In the genomic region with DNA sequence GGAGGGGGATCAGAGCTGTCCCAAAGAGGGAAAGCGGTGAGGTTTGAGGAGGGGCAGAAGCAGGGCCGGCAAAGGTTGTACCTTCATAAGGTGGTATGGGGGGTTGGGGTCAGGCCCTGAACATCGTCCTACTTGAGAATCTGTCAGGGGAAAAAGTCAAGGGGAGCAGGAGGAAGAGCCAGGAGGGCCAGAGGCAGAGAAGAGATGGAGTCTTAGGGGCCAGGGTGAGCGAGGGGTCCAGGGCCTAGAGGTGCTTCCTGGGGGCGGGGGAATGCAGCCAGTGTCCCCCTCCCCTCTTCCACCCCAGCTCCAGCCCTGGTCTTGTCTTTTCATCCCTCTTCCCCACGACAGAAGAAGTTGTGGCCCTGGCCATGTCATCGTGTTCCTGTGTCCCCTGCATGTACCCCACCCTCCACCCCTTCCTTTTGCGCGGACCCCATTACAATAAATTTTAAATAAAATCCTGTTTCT, we compare ENCODE assay signal across 8 cellular contexts. TPM values are rescaled to one million over a fixed set of nuclear protein-coding genes. Genes with fewer than 3 reads are reported as not detected.
DNase-seq lines count a peak whose midpoint lies in the region; ATAC-seq and TF ChIP-seq lines count a peak whose summit lies in the region.

No MANE protein-coding gene starts in this region.

- H3K4me2 ChIP-seq in mesenchymal stem cell (ENCODE audit: low read length, poor library complexity, severe bottlenecking): peak overlapping the region; percentile 27

- H3K4me1 ChIP-seq in adipocyte (ENCODE audit: control insufficient read depth, insufficient read depth, low read length): peaks cover 27% of the 10 kb centered on the region
- peaks cover 62% of the 10 kb centered on the region for H3K4me1 ChIP-seq in mesenchymal stem cell (ENCODE audit: control insufficient read depth, insufficient read depth, low read depth, low read length)
- H3K4me1 ChIP-seq in transverse colon: peaks cover 47 to 82% (median 67%) of the 10 kb centered on the region in 4 donors

- peak overlapping the region; percentile 86 to 95 for H3K4me3 Mint-ChIP-seq in activated T-cell treated with anti-CD3 and anti-CD28 coated beads, Interleukin-2, amount 50 U/mL, for 72 hours

- H2BK15ac ChIP-seq in mesenchymal stem cell (ENCODE audit: low read depth, poor library complexity, severe bottlenecking): no peak overlapping the region

- H3K4me1 Mint-ChIP-seq in activated T-cell treated with anti-CD3 and anti-CD28 coated beads, Interleukin-2, amount 50 U/mL, for 72 hours (ENCODE audit: low read depth): peaks cover 73% of the 10 kb centered on the region

- DNase-seq in activated T-cell treated with anti-CD3 and anti-CD28 coated beads, Interleukin-2, amount 50 U/mL, for 72 hours: no peak
- DNase-seq in activated T-cell treated with anti-CD3 and anti-CD28 coated beads, Interleukin-2, amount 50 U/mL, for 48 hours: no peak
- no peak for DNase-seq in adipocyte (ENCODE audit: low read depth)
- DNase-seq in mesenchymal stem cell: no peak
- DNase-seq in transverse colon: no peak
- no peak for DNase-seq in NCI-H1436 (lab: John Stamatoyannopoulos, UW)
- no peak for DNase-seq in effector CD4-positive, alpha-beta T cell

- no peak overlapping the region for H2AK5ac ChIP-seq in mesenchymal stem cell (ENCODE audit: low read length, severe bottlenecking)

- no peak overlapping the region for H2BK12ac ChIP-seq in mesenchymal stem cell (ENCODE audit: low read length in 2 of 2)

- H2BK5ac ChIP-seq in mesenchymal stem cell (ENCODE audit: low read depth, low read length, poor library complexity, severe bottlenecking): no peak overlapping the region

- H3K36me3 Mint-ChIP-seq in activated T-cell treated with anti-CD3 and anti-CD28 coated beads, Interleukin-2, amount 50 U/mL, for 72 hours (ENCODE audit: insufficient read depth in 2 of 2): peaks cover 7 to 13% of the 10 kb centered on the region in 2 donors

- H3K27ac Mint-ChIP-seq in activated T-cell treated with anti-CD3 and anti-CD28 coated beads, Interleukin-2, amount 50 U/mL, for 72 hours: peak overlapping the region; percentile 16

- H4K8ac ChIP-seq in mesenchymal stem cell (ENCODE audit: low read length): peak overlapping the region; percentile 2

- H3K9ac ChIP-seq in adipocyte (ENCODE audit: low read length): peak overlapping the region; percentile 59
- peak overlapping the region; percentile 87 for H3K9ac ChIP-seq in mesenchymal stem cell (ENCODE audit: low read length)

- no peak for TF ChIP-seq CTCF in transverse colon (IDR thresholded peaks at IDR 0.05)

- peak overlapping the region; percentile 56 for H4K91ac ChIP-seq in mesenchymal stem cell (ENCODE audit: low read length)

- no peaks in the 10 kb centered on the region for H3K27me3 Mint-ChIP-seq in activated T-cell treated with anti-CD3 and anti-CD28 coated beads, Interleukin-2, amount 50 U/mL, for 72 hours (ENCODE audit: low read depth)

- H3K9me3 Mint-ChIP-seq in activated T-cell treated with anti-CD3 and anti-CD28 coated beads, Interleukin-2, amount 50 U/mL, for 72 hours: no peaks in the 10 kb centered on the region

- peak overlapping the region; percentile 41 to 47 for H3K18ac ChIP-seq in mesenchymal stem cell (ENCODE audit: low read depth in 1 of 2, low read length in 2 of 2)

- ATAC-seq in activated T-cell treated with anti-CD3 and anti-CD28 coated beads, Interleukin-2, amount 50 U/mL, for 72 hours (replicated peaks in 1 of 2): no peak
- no peak for ATAC-seq in GM18517 (IDR thresholded peaks at IDR 0.05; ENCODE audit: unreplicated experiment)

- no peaks in the 10 kb centered on the region for H3K9me3 ChIP-seq in adipocyte (ENCODE audit: control insufficient read depth, low read length)
- H3K9me3 ChIP-seq in mesenchymal stem cell (ENCODE audit: control insufficient read depth, low read length): no peaks in the 10 kb centered on the region
- H3K9me3 ChIP-seq in transverse colon: no peaks in the 10 kb centered on the region

- no peak for TF ChIP-seq POLR2A in transverse colon (IDR thresholded peaks at IDR 0.05)

- in situ Hi-C loops in transverse colon (cut with MboI; ENCODE audit: low pct_ligation_motif_present in 1 of 4, low pct_unique_long_range_greater_than_20kb in 1 of 4, low sequenced_read_pairs in 3 of 4): no loop called here

- no peak for TF ChIP-seq EP300 in transverse colon (IDR thresholded peaks at IDR 0.05; ENCODE audit: low read depth)

- H3K79me1 ChIP-seq in mesenchymal stem cell (replicated peaks; ENCODE audit: low read length, poor library complexity, severe bottlenecking): peaks cover 10% of the 10 kb centered on the region

- H3K27me3 ChIP-seq in adipocyte (replicated peaks; ENCODE audit: control insufficient read depth, insufficient read depth, low read length) (no peaks in the 10 kb centered on the region), mesenchymal stem cell (ENCODE audit: control insufficient read depth in 1 of 2, insufficient read depth in 1 of 2, low read length in 2 of 2) (no peaks in the 10 kb centered on the region), transverse colon (no peaks in the 10 kb centered on the region)

- peak overlapping the region; percentile 29 for H3K27ac ChIP-seq in mesenchymal stem cell (ENCODE audit: low read length, poor library complexity, severe bottlenecking)
- H3K27ac ChIP-seq in transverse colon: peak overlapping the region; percentile 93 to 98 (median 96)

- H3K4me3 ChIP-seq in adipocyte (ENCODE audit: low read length) (peak overlapping the region; percentile 17), mesenchymal stem cell (ENCODE audit: insufficient read depth in 1 of 2, low read depth in 1 of 2, low read length in 2 of 2) (peak overlapping the region in 1 of 2 experiments; percentile 90), transverse colon (peak overlapping the region in 2 of 4 donors; percentile 46 to 58)

- no peak overlapping the region for H2AFZ ChIP-seq in mesenchymal stem cell (ENCODE audit: low read depth, low read length)

- peaks cover 15% of the 10 kb centered on the region for H3K36me3 ChIP-seq in adipocyte (ENCODE audit: control insufficient read depth, insufficient read depth, low read length, severe bottlenecking)
- peaks cover 16 to 33% of the 10 kb centered on the region in 2 experiments for H3K36me3 ChIP-seq in mesenchymal stem cell (ENCODE audit: control insufficient read depth in 1 of 2, insufficient read depth in 2 of 2, low read depth in 1 of 2, low read length in 2 of 2)
- no peaks in the 10 kb centered on the region for H3K36me3 ChIP-seq in transverse colon

- H3K14ac ChIP-seq in mesenchymal stem cell (ENCODE audit: low read length in 2 of 2): no peak overlapping the region

- H3K4ac ChIP-seq in mesenchymal stem cell (ENCODE audit: low read depth in 1 of 2, low read length in 2 of 2): no peak overlapping the region

- intact Hi-C loops in transverse colon (cut with DNase I; ENCODE audit: low total_unique reads): no loop called here

- WGBS in mesenchymal stem cell: 12% methylated on average over 8 of the region's 9 CpGs
- 28 to 29% methylated on average over 5 to 9 of the region's 9 CpGs for WGBS in transverse colon (ENCODE audit: low coverage in 1 of 2), 2 donors

- H2BK120ac ChIP-seq in mesenchymal stem cell (ENCODE audit: low read depth, low read length): peak overlapping the region; percentile 39

- H3K23ac ChIP-seq in mesenchymal stem cell (ENCODE audit: low read length in 2 of 2): no peak overlapping the region

RNA-seq across cellular contexts. Expression of a gene that starts 1.3 kb away (rescaled TPM):
- 1 to 10 TPM; 2.4 to 2.8 TPM for total RNA-seq in activated T-cell treated with anti-CD3 and anti-CD28 coated beads, Interleukin-2, amount 50 U/mL, for 72 hours
- polyA plus RNA-seq in mesenchymal stem cell (2013, experiment 1 of 2): 3.8 TPM
- polyA plus RNA-seq in mesenchymal stem cell (2013, experiment 2 of 2): 4.1 TPM
- 1 to 10 TPM in 3 of 4 donors, not detected in 1; 1.4 to 6.0 (median 1.9) TPM for total RNA-seq in transverse colon

RNA-seq across cellular contexts. Expression of a gene that starts 4.4 kb away (rescaled TPM):
- 100 to 1,000 TPM; 266 to 329 TPM for total RNA-seq in activated T-cell treated with anti-CD3 and anti-CD28 coated beads, Interleukin-2, amount 50 U/mL, for 72 hours
- 89.1 TPM for polyA plus RNA-seq in mesenchymal stem cell (2013, experiment 1 of 2)
- 90.3 TPM for polyA plus RNA-seq in mesenchymal stem cell (2013, experiment 2 of 2)
- total RNA-seq in transverse colon: 100 to 1,000 TPM; 170 to 292 (median 233) TPM

RNA-seq across cellular contexts. Expression of a gene that starts 5.2 kb away (rescaled TPM):
- 10 to 100 TPM; 14.8 to 17.8 TPM for total RNA-seq in activated T-cell treated with anti-CD3 and anti-CD28 coated beads, Interleukin-2, amount 50 U/mL, for 72 hours
- polyA plus RNA-seq in mesenchymal stem cell (2013, experiment 1 of 2): 16.9 TPM
- polyA plus RNA-seq in mesenchymal stem cell (2013, experiment 2 of 2): 17.5 TPM
- 10 to 100 TPM; 28.8 to 47.5 (median 32.3) TPM for total RNA-seq in transverse colon

RNA-seq across cellular contexts. Expression of a gene that starts 9.5 kb away (rescaled TPM):
- 100 to 1,000 TPM; 148 to 161 TPM for total RNA-seq in activated T-cell treated with anti-CD3 and anti-CD28 coated beads, Interleukin-2, amount 50 U/mL, for 72 hours
- polyA plus RNA-seq in mesenchymal stem cell (2013, experiment 1 of 2): 148 TPM
- polyA plus RNA-seq in mesenchymal stem cell (2013, experiment 2 of 2): 142 TPM
- 100 to 1,000 TPM; 483 to 654 (median 553) TPM for total RNA-seq in transverse colon

RNA-seq across cellular contexts. Expression of a gene that starts 20.2 kb away (rescaled TPM):
- 100 to 1,000 TPM; 153 to 180 TPM for total RNA-seq in activated T-cell treated with anti-CD3 and anti-CD28 coated beads, Interleukin-2, amount 50 U/mL, for 72 hours
- polyA plus RNA-seq in mesenchymal stem cell (2013, experiment 1 of 2): 8.5 TPM
- 8.1 TPM for polyA plus RNA-seq in mesenchymal stem cell (2013, experiment 2 of 2)
- total RNA-seq in transverse colon: 100 to 1,000 TPM in 1 of 4 donors, 10 to 100 TPM in 3; 37.6 to 159 (median 59.5) TPM
